10 cellular contexts compared by ENCODE assay signal in genomic region chr16:90106269-90106668, GRCh38. TPM values are rescaled to one million over a fixed set of nuclear protein-coding genes. Genes with fewer than 3 reads are reported as not detected.
DNase-seq lines count a peak whose midpoint lies in the region; ATAC-seq and TF ChIP-seq lines count a peak whose summit lies in the region.
"Not testable (repeated sequence)": the region's sequence is repeated elsewhere in the genome, so short reads cannot be mapped to it uniquely, and the experiment has no call there.
"Had no signal": no experiment of that assay in that cellular context is flagged by ENCODE, and none has a peak within 500 bp of the region (broad histone marks: within the 10 kb centered on the region; RNA-seq: fewer than 3 reads in every experiment).

No MANE protein-coding gene starts in this region.

- H3K4me3 ChIP-seq in mesodermal cell (ENCODE audit: extremely low read depth, insufficient read depth, low read length, poor library complexity, severe bottlenecking), result peak overlapping the region; percentile 31
- H3K4me3 ChIP-seq in upper lobe of left lung, result peak overlapping the region in 3 of 4 donors; percentile 23 to 42 (median 33)

- H3K27me3 ChIP-seq in upper lobe of left lung, result not testable (repeated sequence)

- H3K36me3 ChIP-seq in mesodermal cell (ENCODE audit: control insufficient read depth, insufficient read depth, low read length); upper lobe of left lung: not testable (repeated sequence)

- not testable (repeated sequence) for H3K9me3 ChIP-seq in mesodermal cell (ENCODE audit: control insufficient read depth, low read length); upper lobe of left lung

- WGBS in mesodermal cell (ENCODE audit: insufficient coverage in 2 of 2), 2 experiments, result 65 to 73% methylated on average over 14 to 26 of the region's 32 CpGs
- 40% methylated on average over 1 of the region's 32 CpGs; no CpG with 5 or more reads in 1 of the 2 donors for WGBS in upper lobe of left lung, 2 donors

- not testable (repeated sequence) for H3K27ac ChIP-seq in mesodermal cell (ENCODE audit: low read depth, low read length, severe bottlenecking)
- H3K27ac ChIP-seq in upper lobe of left lung, result peak overlapping the region in 2 of 4 donors; percentile 64 to 68

- not testable (repeated sequence) for H3K4me1 ChIP-seq in mesodermal cell (ENCODE audit: control insufficient read depth, insufficient read depth, low read length, poor library complexity, severe bottlenecking); upper lobe of left lung

- TF ChIP-seq EP300 in upper lobe of left lung (IDR thresholded peaks at IDR 0.05), result not testable (repeated sequence)

- DNase-seq in activated CD4-positive, alpha-beta T cell treated with anti-CD3 and anti-CD28 coated beads for 48 hours, result peak; percentile 79
- peak; percentile 32 for DNase-seq in activated naive CD4-positive, alpha-beta T cell treated with Interleukin-2 at 50 U/mL for 16 hours
- DNase-seq in glomerular visceral epithelial cell (ENCODE audit: extremely low spot score) (peak; percentile 16), upper lobe of left lung (peak; percentile 89 to 96)
- DNase-seq in stimulated activated CD4-positive, alpha-beta T cell treated with anti-CD3 and anti-CD28 coated beads, Interleukin-1b, Interleukin-23, amount 100 ng/mL, for 24 hours (ENCODE audit: low read depth in 4 of 4, low spot score in 1 of 4), result peak in 3 of 4 experiments; percentile 30 to 50 (median 40)

- ATAC-seq in HG03457 (IDR thresholded peaks at IDR 0.05; ENCODE audit: unreplicated experiment), result peak; percentile 67
- ATAC-seq in upper lobe of left lung (ENCODE audit: low FRiP score in 2 of 2), result peak; percentile 69 to 93

- TF ChIP-seq POLR2A in upper lobe of left lung (IDR thresholded peaks at IDR 0.05), result not testable (repeated sequence)

- TF ChIP-seq CTCF in GM12874 (IDR thresholded peaks at IDR 0.05; ENCODE audit: insufficient read depth, low read depth, low read length), result peak; percentile 37
- TF ChIP-seq CTCF in upper lobe of left lung (IDR thresholded peaks at IDR 0.05), result peak; percentile 22 to 67 (median 44)

RNA-seq across cellular contexts. Expression of gene PRDM7, which starts 29.1 kb away (rescaled TPM):
- polyA plus RNA-seq in mesodermal cell (2013, experiment 1 of 2), result not detected
- polyA plus RNA-seq in mesodermal cell (2013, experiment 2 of 2), result not detected
- not detected for total RNA-seq in upper lobe of left lung
- total RNA-seq: glomerular endothelial cell had no signal
- polyA plus RNA-seq: SK-N-SH had no signal

Comparison
In these comparisons a context has a peak if more than half of its experiments do, and no peak if none do; other contexts are left out.
1. DNase-seq: peak in every context shown above with its lines; median percentile 92 in upper lobe of left lung; 79 in activated CD4-positive, alpha-beta T cell treated with anti-CD3 and anti-CD28 coated beads for 48 hours; 40 in stimulated activated CD4-positive, alpha-beta T cell treated with anti-CD3 and anti-CD28 coated beads, Interleukin-1b, Interleukin-23, amount 100 ng/mL, for 24 hours; 32 in activated naive CD4-positive, alpha-beta T cell treated with Interleukin-2 at 50 U/mL for 16 hours; 16 in glomerular visceral epithelial cell.